8 cellular contexts compared by ENCODE assay signal in the genomic region with DNA sequence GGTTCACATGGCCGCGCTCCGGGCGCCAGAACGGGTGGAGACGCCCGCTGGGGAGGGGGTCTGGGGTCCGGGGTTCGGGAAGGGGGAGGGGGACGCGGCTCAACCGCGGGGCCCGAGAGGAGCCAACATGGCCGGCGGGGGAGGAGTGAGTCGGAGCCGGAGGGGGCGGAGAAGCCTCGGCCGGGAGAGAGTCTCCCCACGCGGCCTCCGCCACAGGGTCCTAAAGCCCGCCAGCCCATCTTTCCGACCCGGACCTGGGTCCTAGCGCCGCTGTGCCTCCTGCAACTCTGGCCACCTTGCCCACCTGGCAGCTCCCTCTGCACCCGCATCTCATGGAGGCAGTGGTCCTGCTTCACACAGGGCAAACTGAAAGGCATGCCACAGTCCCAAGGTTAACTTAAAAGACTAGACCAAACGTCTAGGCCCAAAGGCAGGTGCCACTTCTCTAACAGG. TPM values are rescaled to one million over a fixed set of nuclear protein-coding genes. Genes with fewer than 3 reads are reported as not detected.
DNase-seq lines count a peak whose midpoint lies in the region; ATAC-seq and TF ChIP-seq lines count a peak whose summit lies in the region.

BAZ2A (minus strand) TSS at position 147 of the 453 bp plus-strand sequence. CDS start 12,796 bp downstream, outside the sequence.

- no peaks in the 10 kb centered on the region for H3K27me3 ChIP-seq in transverse colon

- in situ Hi-C loops in GM13977 (cut with MboI; ENCODE audit: low pct_unique_long_range_greater_than_20kb, low sequenced_read_pairs, unreplicated experiment) (no loop called here), transverse colon (cut with MboI; ENCODE audit: low pct_ligation_motif_present in 1 of 4, low pct_unique_long_range_greater_than_20kb in 1 of 4, low sequenced_read_pairs in 3 of 4) (no loop called here)

- H3K36me3 Mint-ChIP-seq in T-helper 17 cell (ENCODE audit: low read depth) = peaks cover 7% of the 10 kb centered on the region

- peak within 1 kb of the TSS; percentile 95 to 99 (median 96) for H3K27ac ChIP-seq in transverse colon

- TF ChIP-seq CTCF in GM13977 (IDR thresholded peaks at IDR 0.05; ENCODE audit: extremely low read depth, insufficient read depth, missing control alignments) (no peak), transverse colon (IDR thresholded peaks at IDR 0.05) (no peak)

- peak; percentile 19 for TF ChIP-seq POLR2A in transverse colon (IDR thresholded peaks at IDR 0.05)

- WGBS in transverse colon (ENCODE audit: low coverage in 1 of 2), 2 donors = 0% methylated on average over 28 of the region's 31 CpGs; no CpG with 5 or more reads in 1 of the 2 donors

- DNase-seq in GM13977 (ENCODE audit: low spot score) (peak; percentile 93), NCI-H146 treated with DMSO at 0.1 percent for 48 hours (lab: John Stamatoyannopoulos, UW; ENCODE audit: unreplicated experiment) (peak; percentile 56), T-helper 17 cell (peak; percentile 69 to 77 (median 73)), amniotic epithelial cell (ENCODE audit: low read depth) (peak; percentile 76), left cardiac atrium (peak; percentile 93), posterior cingulate gyrus (peak; percentile 91 to 99 (median 97)), transverse colon (peak; percentile 93)

- peak within 1 kb of the TSS; percentile 93 to 98 (median 96) for H3K4me3 ChIP-seq in transverse colon

- peaks cover 35 to 74% (median 50%) of the 10 kb centered on the region in 4 donors for H3K4me1 ChIP-seq in transverse colon

- H3K9me3 ChIP-seq in T-helper 17 cell (ENCODE audit: control insufficient read depth, low read length, poor library complexity, severe bottlenecking) (no peaks in the 10 kb centered on the region), transverse colon (no peaks in the 10 kb centered on the region)

- TF ChIP-seq EP300 in transverse colon (IDR thresholded peaks at IDR 0.05; ENCODE audit: low read depth) = no peak

- peaks cover 58% of the 10 kb centered on the region for H3K4me1 Mint-ChIP-seq in T-helper 17 cell

- H3K4me3 Mint-ChIP-seq in T-helper 17 cell = peak within 1 kb of the TSS; percentile 99

- intact Hi-C loops in left cardiac atrium (cut with DNase I) (loop anchor here in 1 of 2 donors (5.0 kb wide), 1 partner anchor 108 kb away; the partner anchor contains the start of gene RBMS2), posterior cingulate gyrus (cut with DNase I) (loop anchor here (5.0 kb wide), 1 partner anchor 58 kb away; no protein-coding TSS in a partner anchor), transverse colon (cut with DNase I; ENCODE audit: low total_unique reads) (loop anchor here (10.0 kb wide), 1 partner anchor 95 kb away; the partner anchor contains the start of gene NACA)

- no peaks in the 10 kb centered on the region for H3K27me3 Mint-ChIP-seq in T-helper 17 cell

- peak within 1 kb of the TSS; percentile 98 for H3K27ac Mint-ChIP-seq in T-helper 17 cell

- peak; percentile 59 for ATAC-seq in HG02852 (IDR thresholded peaks at IDR 0.05; ENCODE audit: unreplicated experiment)
- peak; percentile 80 for ATAC-seq in T-helper 17 cell
- ATAC-seq in left cardiac atrium = peak; percentile 88

- H3K36me3 ChIP-seq in transverse colon = peaks cover 0 to 8% (median 0%) of the 10 kb centered on the region in 4 donors

RNA-seq across cellular contexts. Expression of gene BAZ2A, which starts in this region (rescaled TPM):
- 100 to 1,000 TPM; 203 to 214 TPM for total RNA-seq in T-helper 17 cell
- 10 to 100 TPM; 38.3 to 54.1 TPM for total RNA-seq in left cardiac atrium
- 100 to 1,000 TPM; 108 to 261 (median 124) TPM for total RNA-seq in transverse colon

Comparison
In these comparisons a context has a peak if more than half of its experiments do, and no peak if none do; other contexts are left out.
1. Peak in every context shown above with its lines: DNase-seq, ATAC-seq, H3K4me3 ChIP-seq and H3K27ac ChIP-seq.